ENCODE assay signal across 9 cellular contexts in genomic region chr17:2688351-2689342, GRCh38. TPM values are rescaled to one million over a fixed set of nuclear protein-coding genes. Genes with fewer than 3 reads are reported as not detected.
DNase-seq lines count a peak whose midpoint lies in the region; ATAC-seq and TF ChIP-seq lines count a peak whose summit lies in the region.
"Had no signal": no experiment of that assay in that cellular context is flagged by ENCODE, and none has a peak within 500 bp of the region (broad histone marks: within the 10 kb centered on the region; RNA-seq: fewer than 3 reads in every experiment).

No MANE protein-coding gene starts in this region.

- H3K9me3 ChIP-seq in T-helper 17 cell (ENCODE audit: control insufficient read depth, low read length, poor library complexity, severe bottlenecking) (no peaks in the 10 kb centered on the region), left ventricle myocardium inferior (replicated peaks) (no peaks in the 10 kb centered on the region), testis (no peaks in the 10 kb centered on the region)
- H3K9me3 ChIP-seq: BLaER1 treated with 17β-estradiol and CSF1 and Interleukin-3, amounts not matched to agents 10 nM and 100 nM had no signal

- peak overlapping the region; percentile 75 for H3K27ac ChIP-seq in left ventricle myocardium inferior (replicated peaks)
- H3K27ac ChIP-seq in testis = no peak overlapping the region

- H3K4me3 ChIP-seq in left ventricle myocardium inferior (no peak overlapping the region), testis (no peak overlapping the region)
- H3K4me3 ChIP-seq: BLaER1 treated with 17β-estradiol and CSF1 and Interleukin-3, amounts not matched to agents 10 nM and 100 nM had no signal

- no peak for TF ChIP-seq CTCF in left ventricle myocardium inferior (IDR thresholded peaks at IDR 0.05; ENCODE audit: borderline replicate concordance)
- no peak for TF ChIP-seq CTCF in testis (IDR thresholded peaks at IDR 0.05)

- H3K27ac Mint-ChIP-seq in activated T-cell treated with anti-CD3 and anti-CD28 coated beads, Interleukin-2, amount 50 U/mL, for 24 hours = peak overlapping the region; percentile 78
- peak overlapping the region; percentile 92 for H3K27ac Mint-ChIP-seq in T-helper 17 cell

- H3K27me3 ChIP-seq in left ventricle myocardium inferior (ENCODE audit: low read depth) (no peaks in the 10 kb centered on the region), testis (no peaks in the 10 kb centered on the region)
- H3K27me3 ChIP-seq: BLaER1 treated with 17β-estradiol and CSF1 and Interleukin-3, amounts not matched to agents 10 nM and 100 nM had no signal

- no peak for DNase-seq in activated T-cell treated with anti-CD3 and anti-CD28 coated beads, Interleukin-2, amount 50 U/mL, for 24 hours
- DNase-seq in activated T-cell treated with anti-CD3 and anti-CD28 coated beads for 4 hours (no peak), T-helper 17 cell (no peak), left ventricle myocardium inferior (peak; percentile 37), testis (peak; percentile 49), NCI-H2227 treated with DMSO at 0.1 percent for 48 hours (lab: John Stamatoyannopoulos, UW) (no peak)

- H3K36me3 ChIP-seq in left ventricle myocardium inferior (peaks cover 44% of the 10 kb centered on the region), testis (ENCODE audit: low read depth, missing control alignments) (no peaks in the 10 kb centered on the region)

- peaks cover 7% of the 10 kb centered on the region for H3K4me1 Mint-ChIP-seq in activated T-cell treated with anti-CD3 and anti-CD28 coated beads, Interleukin-2, amount 50 U/mL, for 24 hours (ENCODE audit: low read depth)
- H3K4me1 Mint-ChIP-seq in T-helper 17 cell = peaks cover 7% of the 10 kb centered on the region

- ATAC-seq in T-helper 17 cell (peak; percentile 24), HG02642 (IDR thresholded peaks at IDR 0.05; ENCODE audit: poor library complexity, unreplicated experiment) (no peak), GM19035 (IDR thresholded peaks at IDR 0.05; ENCODE audit: unreplicated experiment) (no peak)

- no peak for TF ChIP-seq POLR2A in testis (IDR thresholded peaks at IDR 0.05)

- H3K4me3 Mint-ChIP-seq in activated T-cell treated with anti-CD3 and anti-CD28 coated beads, Interleukin-2, amount 50 U/mL, for 24 hours = peak overlapping the region; percentile 11
- peak overlapping the region; percentile 58 for H3K4me3 Mint-ChIP-seq in T-helper 17 cell

- 52 to 62% methylated on average over 27 of the region's 27 CpGs for WGBS in testis, 2 donors

- no peaks in the 10 kb centered on the region for H3K9me3 Mint-ChIP-seq in activated T-cell treated with anti-CD3 and anti-CD28 coated beads, Interleukin-2, amount 50 U/mL, for 24 hours

- H3K4me1 ChIP-seq in left ventricle myocardium inferior (peaks cover 55% of the 10 kb centered on the region), testis (peaks cover 15% of the 10 kb centered on the region)

- H3K27me3 Mint-ChIP-seq in activated T-cell treated with anti-CD3 and anti-CD28 coated beads, Interleukin-2, amount 50 U/mL, for 24 hours = no peaks in the 10 kb centered on the region
- H3K27me3 Mint-ChIP-seq in T-helper 17 cell = no peaks in the 10 kb centered on the region

- H3K36me3 Mint-ChIP-seq in activated T-cell treated with anti-CD3 and anti-CD28 coated beads, Interleukin-2, amount 50 U/mL, for 24 hours (ENCODE audit: low read depth) = peaks cover 67% of the 10 kb centered on the region
- no peaks in the 10 kb centered on the region for H3K36me3 Mint-ChIP-seq in T-helper 17 cell (ENCODE audit: low read depth)

- intact Hi-C loops in left ventricle myocardium inferior (cut with micrococcal nuclease) = no loop called here
- intact Hi-C loops in testis (cut with DNase I; ENCODE audit: low total_unique reads) = no loop called here

RNA-seq across cellular contexts. Expression of gene CLUH, which starts 22.9 kb away (rescaled TPM):
- total RNA-seq in T-helper 17 cell (10 to 100 TPM; 55.2 to 68.6 TPM), left ventricle myocardium inferior (181 TPM), testis (100 to 1,000 TPM; 173 to 183 TPM)
- polyA plus RNA-seq in testis (ENCODE audit: insufficient read depth, low read depth, low replicate concordance) = 60.1 TPM

Comparison
In these comparisons a context has a peak if more than half of its experiments do, and no peak if none do; other contexts are left out.
1. DNase-seq: peak in left ventricle myocardium inferior (single experiment) and testis (single experiment); none in activated T-cell treated with anti-CD3 and anti-CD28 coated beads, Interleukin-2, amount 50 U/mL, for 24 hours (single experiment), activated T-cell treated with anti-CD3 and anti-CD28 coated beads for 4 hours (single experiment), T-helper 17 cell (0 of 3) and NCI-H2227 treated with DMSO at 0.1 percent for 48 hours (single experiment).